Comparison of ENCODE assay signal across 1 cellular context in genomic region chr6:139374357-139375238, GRCh38.
TF ChIP-seq lines count a peak whose summit lies in the region.

A gene with protein sequence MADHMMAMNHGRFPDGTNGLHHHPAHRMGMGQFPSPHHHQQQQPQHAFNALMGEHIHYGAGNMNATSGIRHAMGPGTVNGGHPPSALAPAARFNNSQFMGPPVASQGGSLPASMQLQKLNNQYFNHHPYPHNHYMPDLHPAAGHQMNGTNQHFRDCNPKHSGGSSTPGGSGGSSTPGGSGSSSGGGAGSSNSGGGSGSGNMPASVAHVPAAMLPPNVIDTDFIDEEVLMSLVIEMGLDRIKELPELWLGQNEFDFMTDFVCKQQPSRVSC (minus strand): TSS chr6:139374648. CDS start chr6:139373944, 704 bp downstream.

TF ChIP-seq in K562, 482 proteins besides CTCF, POLR2A, EP300 and RAD21 (continued from another document and continues in another):
- TF ChIP-seq ZNF217 (CRISPR knock-in tag; IDR thresholded peaks at IDR 0.05), result no peak; the same call in 1 of the 2 replicates
- TF ChIP-seq ZNF77 (CRISPR knock-in tag; IDR thresholded peaks at IDR 0.05), result no peak
- TF ChIP-seq CHD2 (IDR thresholded peaks at IDR 0.05; ENCODE audit: low read depth, low read length), result peak; percentile 86
- no peak for TF ChIP-seq ZNF76 (CRISPR knock-in tag; IDR thresholded peaks at IDR 0.05; ENCODE audit: borderline replicate concordance)
- peak; percentile 95; the same call in 1 of the 2 replicates for TF ChIP-seq PREB (CRISPR knock-in tag; IDR thresholded peaks at IDR 0.05)
- no peak for TF ChIP-seq ZNF146 (CRISPR knock-in tag; IDR thresholded peaks at IDR 0.05; ENCODE audit: unreplicated experiment)
- TF ChIP-seq ZNF511 (CRISPR knock-in tag; IDR thresholded peaks at IDR 0.05), result peak; percentile 86
- TF ChIP-seq, protein P1, sequence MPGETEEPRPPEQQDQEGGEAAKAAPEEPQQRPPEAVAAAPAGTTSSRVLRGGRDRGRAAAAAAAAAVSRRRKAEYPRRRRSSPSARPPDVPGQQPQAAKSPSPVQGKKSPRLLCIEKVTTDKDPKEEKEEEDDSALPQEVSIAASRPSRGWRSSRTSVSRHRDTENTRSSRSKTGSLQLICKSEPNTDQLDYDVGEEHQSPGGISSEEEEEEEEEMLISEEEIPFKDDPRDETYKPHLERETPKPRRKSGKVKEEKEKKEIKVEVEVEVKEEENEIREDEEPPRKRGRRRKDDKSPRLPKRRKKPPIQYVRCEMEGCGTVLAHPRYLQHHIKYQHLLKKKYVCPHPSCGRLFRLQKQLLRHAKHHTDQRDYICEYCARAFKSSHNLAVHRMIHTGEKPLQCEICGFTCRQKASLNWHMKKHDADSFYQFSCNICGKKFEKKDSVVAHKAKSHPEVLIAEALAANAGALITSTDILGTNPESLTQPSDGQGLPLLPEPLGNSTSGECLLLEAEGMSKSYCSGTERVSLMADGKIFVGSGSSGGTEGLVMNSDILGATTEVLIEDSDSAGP (CRISPR knock-in tag; IDR thresholded peaks at IDR 0.05), result peak; percentile 85; the same call in 1 of the 2 replicates
- peak; percentile 97 for TF ChIP-seq POLR2H (tag; IDR thresholded peaks at IDR 0.05; ENCODE audit: low read depth)
- peak; percentile 23; the same call in 1 of the 2 replicates for TF ChIP-seq TRIM28 (IDR thresholded peaks at IDR 0.05)
- peak; percentile 30; the same call in 1 of the 2 replicates for TF ChIP-seq NFE2 (IDR thresholded peaks at IDR 0.05; ENCODE audit: low read depth)
- TF ChIP-seq RNF219 (CRISPR knock-in tag; IDR thresholded peaks at IDR 0.05), result no peak
- peak; percentile 71; the same call in 1 of the 2 replicates for TF ChIP-seq ETV5 (CRISPR knock-in tag; IDR thresholded peaks at IDR 0.05; ENCODE audit: low read depth)
- TF ChIP-seq HNRNPLL (IDR thresholded peaks at IDR 0.05; ENCODE audit: low read depth, low read length, poor library complexity, severe bottlenecking), result peak; percentile 83
- TF ChIP-seq MAFK (IDR thresholded peaks at IDR 0.05; ENCODE audit: low read length), result no peak; the same call in 1 of the 2 replicates
- no peak for TF ChIP-seq TEAD2 (tag; IDR thresholded peaks at IDR 0.05)
- no peak for TF ChIP-seq NCOA2 (IDR thresholded peaks at IDR 0.05; ENCODE audit: partially characterized antibody in 2 of 2)
- TF ChIP-seq SOX6 (IDR thresholded peaks at IDR 0.05), result peak; percentile 75
- no peak for TF ChIP-seq STAT5A (IDR thresholded peaks at IDR 0.05; ENCODE audit: borderline replicate concordance, low read length)
- no peak for TF ChIP-seq SRSF9 (IDR thresholded peaks at IDR 0.05; ENCODE audit: borderline replicate concordance, low read depth, low read length)
- no peak for TF ChIP-seq MAFG (tag; conservative IDR thresholded peaks at IDR 0.05)
- no peak for TF ChIP-seq FOS (IDR thresholded peaks at IDR 0.05; ENCODE audit: extremely low read depth, insufficient read length)
- TF ChIP-seq PML (IDR thresholded peaks at IDR 0.05; ENCODE audit: low read length), result peak; percentile 89
- peak; percentile 95 for TF ChIP-seq POLR2B (IDR thresholded peaks at IDR 0.05; ENCODE audit: low read depth, partially characterized antibody)
- peak; percentile 43; the same call in 1 of the 2 replicates for TF ChIP-seq USF2 (CRISPR knock-in tag; IDR thresholded peaks at IDR 0.05)
- TF ChIP-seq BMI1 (IDR thresholded peaks at IDR 0.05; ENCODE audit: low read length), result no peak
- no peak for TF ChIP-seq FOXJ3 (CRISPR knock-in tag; IDR thresholded peaks at IDR 0.05)
- TF ChIP-seq, protein P2, sequence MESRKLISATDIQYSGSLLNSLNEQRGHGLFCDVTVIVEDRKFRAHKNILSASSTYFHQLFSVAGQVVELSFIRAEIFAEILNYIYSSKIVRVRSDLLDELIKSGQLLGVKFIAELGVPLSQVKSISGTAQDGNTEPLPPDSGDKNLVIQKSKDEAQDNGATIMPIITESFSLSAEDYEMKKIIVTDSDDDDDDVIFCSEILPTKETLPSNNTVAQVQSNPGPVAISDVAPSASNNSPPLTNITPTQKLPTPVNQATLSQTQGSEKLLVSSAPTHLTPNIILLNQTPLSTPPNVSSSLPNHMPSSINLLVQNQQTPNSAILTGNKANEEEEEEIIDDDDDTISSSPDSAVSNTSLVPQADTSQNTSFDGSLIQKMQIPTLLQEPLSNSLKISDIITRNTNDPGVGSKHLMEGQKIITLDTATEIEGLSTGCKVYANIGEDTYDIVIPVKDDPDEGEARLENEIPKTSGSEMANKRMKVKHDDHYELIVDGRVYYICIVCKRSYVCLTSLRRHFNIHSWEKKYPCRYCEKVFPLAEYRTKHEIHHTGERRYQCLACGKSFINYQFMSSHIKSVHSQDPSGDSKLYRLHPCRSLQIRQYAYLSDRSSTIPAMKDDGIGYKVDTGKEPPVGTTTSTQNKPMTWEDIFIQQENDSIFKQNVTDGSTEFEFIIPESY (CRISPR knock-in tag; IDR thresholded peaks at IDR 0.05), result peak; percentile 83
- no peak for TF ChIP-seq HOXB6 (CRISPR knock-in tag; IDR thresholded peaks at IDR 0.05; ENCODE audit: borderline replicate concordance)
- peak; percentile 80 for TF ChIP-seq GTF2A2 (tag; IDR thresholded peaks at IDR 0.05)
- TF ChIP-seq FUS (optimal IDR thresholded peaks at IDR 0.05; ENCODE audit: low read depth, low read length), result peak; percentile 57
- peak; percentile 38; the same call in 1 of the 2 replicates for TF ChIP-seq E2F3 (CRISPR knock-in tag; IDR thresholded peaks at IDR 0.05)
- TF ChIP-seq, protein P3, sequence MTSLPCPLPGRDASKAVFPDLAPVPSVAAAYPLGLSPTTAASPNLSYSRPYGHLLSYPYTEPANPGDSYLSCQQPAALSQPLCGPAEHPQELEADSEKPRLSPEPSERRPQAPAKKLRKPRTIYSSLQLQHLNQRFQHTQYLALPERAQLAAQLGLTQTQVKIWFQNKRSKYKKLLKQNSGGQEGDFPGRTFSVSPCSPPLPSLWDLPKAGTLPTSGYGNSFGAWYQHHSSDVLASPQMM (CRISPR knock-in tag; IDR thresholded peaks at IDR 0.05), result no peak
- TF ChIP-seq, protein P4, sequence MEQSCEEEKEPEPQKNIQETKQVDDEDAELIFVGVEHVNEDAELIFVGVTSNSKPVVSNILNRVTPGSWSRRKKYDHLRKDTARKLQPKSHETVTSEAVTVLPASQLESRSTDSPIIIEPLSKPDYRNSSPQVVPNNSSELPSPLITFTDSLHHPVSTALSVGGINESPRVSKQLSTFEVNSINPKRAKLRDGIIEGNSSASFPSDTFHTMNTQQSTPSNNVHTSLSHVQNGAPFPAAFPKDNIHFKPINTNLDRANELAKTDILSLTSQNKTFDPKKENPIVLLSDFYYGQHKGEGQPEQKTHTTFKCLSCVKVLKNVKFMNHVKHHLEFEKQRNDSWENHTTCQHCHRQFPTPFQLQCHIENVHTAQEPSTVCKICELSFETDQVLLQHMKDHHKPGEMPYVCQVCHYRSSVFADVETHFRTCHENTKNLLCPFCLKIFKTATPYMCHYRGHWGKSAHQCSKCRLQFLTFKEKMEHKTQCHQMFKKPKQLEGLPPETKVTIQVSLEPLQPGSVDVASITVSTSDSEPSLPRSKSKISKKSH (CRISPR knock-in tag; IDR thresholded peaks at IDR 0.05), result no peak
- TF ChIP-seq NR3C1 (CRISPR knock-in tag; IDR thresholded peaks at IDR 0.05), result no peak
- TF ChIP-seq XRCC3 (IDR thresholded peaks at IDR 0.05), result no peak
- TF ChIP-seq, protein P5, sequence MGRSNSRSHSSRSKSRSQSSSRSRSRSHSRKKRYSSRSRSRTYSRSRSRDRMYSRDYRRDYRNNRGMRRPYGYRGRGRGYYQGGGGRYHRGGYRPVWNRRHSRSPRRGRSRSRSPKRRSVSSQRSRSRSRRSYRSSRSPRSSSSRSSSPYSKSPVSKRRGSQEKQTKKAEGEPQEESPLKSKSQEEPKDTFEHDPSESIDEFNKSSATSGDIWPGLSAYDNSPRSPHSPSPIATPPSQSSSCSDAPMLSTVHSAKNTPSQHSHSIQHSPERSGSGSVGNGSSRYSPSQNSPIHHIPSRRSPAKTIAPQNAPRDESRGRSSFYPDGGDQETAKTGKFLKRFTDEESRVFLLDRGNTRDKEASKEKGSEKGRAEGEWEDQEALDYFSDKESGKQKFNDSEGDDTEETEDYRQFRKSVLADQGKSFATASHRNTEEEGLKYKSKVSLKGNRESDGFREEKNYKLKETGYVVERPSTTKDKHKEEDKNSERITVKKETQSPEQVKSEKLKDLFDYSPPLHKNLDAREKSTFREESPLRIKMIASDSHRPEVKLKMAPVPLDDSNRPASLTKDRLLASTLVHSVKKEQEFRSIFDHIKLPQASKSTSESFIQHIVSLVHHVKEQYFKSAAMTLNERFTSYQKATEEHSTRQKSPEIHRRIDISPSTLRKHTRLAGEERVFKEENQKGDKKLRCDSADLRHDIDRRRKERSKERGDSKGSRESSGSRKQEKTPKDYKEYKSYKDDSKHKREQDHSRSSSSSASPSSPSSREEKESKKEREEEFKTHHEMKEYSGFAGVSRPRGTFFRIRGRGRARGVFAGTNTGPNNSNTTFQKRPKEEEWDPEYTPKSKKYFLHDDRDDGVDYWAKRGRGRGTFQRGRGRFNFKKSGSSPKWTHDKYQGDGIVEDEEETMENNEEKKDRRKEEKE (IDR thresholded peaks at IDR 0.05; ENCODE audit: borderline replicate concordance in 1 of 2, control insufficient read depth in 1 of 2, low read depth in 2 of 2, low read length in 1 of 2), result 0 out of 4 replicates have a peak, but pooled peaks of 1 of the 2 experiments have one; percentile 63
- no peak for TF ChIP-seq ELK1 (CRISPR knock-in tag; IDR thresholded peaks at IDR 0.05)
- TF ChIP-seq ETS1 (conservative IDR thresholded peaks at IDR 0.05; ENCODE audit: control insufficient read depth, low read depth, low read length), result peak; percentile 85
- TF ChIP-seq UBTF (IDR thresholded peaks at IDR 0.05; ENCODE audit: borderline replicate concordance in 1 of 2, low read depth in 2 of 2, low read length in 2 of 2), result peak; percentile 77 to 98
- TF ChIP-seq MTA3 (IDR thresholded peaks at IDR 0.05; ENCODE audit: borderline replicate concordance), result peak; percentile 82
- TF ChIP-seq YBX1 (IDR thresholded peaks at IDR 0.05), result no peak
- TF ChIP-seq BRCA1 (IDR thresholded peaks at IDR 0.05), result no peak
- no peak for TF ChIP-seq BRCA1 (CRISPR knock-in tag; IDR thresholded peaks at IDR 0.05)
